Comparison of ENCODE assay signal across 3 cellular contexts in the genomic region with DNA sequence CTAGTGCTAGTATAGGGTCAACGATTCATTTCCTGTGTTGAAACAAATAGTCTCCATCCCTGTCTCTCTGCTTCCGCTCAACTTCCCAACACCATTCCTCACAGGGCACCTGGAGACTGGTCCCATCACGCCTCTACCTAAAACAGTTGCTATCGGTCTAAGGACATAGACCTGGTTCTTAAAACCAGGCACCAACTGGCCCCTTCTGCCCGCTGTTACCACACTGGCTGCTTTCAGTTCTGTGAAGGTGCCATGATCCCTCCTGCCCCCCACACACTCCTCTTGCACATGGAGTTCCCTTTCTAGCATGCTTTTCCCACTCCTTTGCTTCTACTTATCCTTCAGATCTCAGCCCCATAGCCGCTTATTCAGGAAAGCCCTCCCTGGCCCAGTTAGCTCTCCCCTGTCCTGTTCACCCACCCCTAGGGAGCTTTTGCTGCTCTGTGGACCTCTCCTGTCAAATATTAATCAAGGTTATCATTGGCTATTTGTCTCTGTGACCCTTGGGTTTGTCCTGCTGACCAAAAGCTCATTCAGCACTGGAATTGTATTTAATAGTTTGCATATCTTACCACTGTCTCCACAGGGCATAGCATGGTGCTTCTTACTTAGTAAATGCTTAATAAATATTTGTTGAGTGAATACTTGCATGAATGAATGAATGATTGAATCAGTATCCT.
TF ChIP-seq lines count a peak whose summit lies in the region.

No MANE protein-coding gene starts in this region.

TF ChIP-seq in A549, 52 proteins besides CTCF, POLR2A, EP300 and RAD21:
- TF ChIP-seq ZNF302 (CRISPR knock-in tag; IDR thresholded peaks at IDR 0.05), result no peak
- TF ChIP-seq BHLHE40 (IDR thresholded peaks at IDR 0.05; ENCODE audit: low read depth, low read length), result no peak
- TF ChIP-seq BCL3 (IDR thresholded peaks at IDR 0.05), result no peak
- TF ChIP-seq MAZ (IDR thresholded peaks at IDR 0.05; ENCODE audit: borderline replicate concordance, low read depth, low read length), result no peak
- TF ChIP-seq TP53 (CRISPR knock-in tag; IDR thresholded peaks at IDR 0.05), result no peak

TF ChIP-seq in IMR-90, 13 proteins besides CTCF, POLR2A, EP300 and RAD21:
- TF ChIP-seq NFE2L2 (IDR thresholded peaks at IDR 0.05; ENCODE audit: low read depth, low read length), result no peak
- no peak for TF ChIP-seq USF2 (IDR thresholded peaks at IDR 0.05; ENCODE audit: low read depth, low read length)
- TF ChIP-seq MAZ (IDR thresholded peaks at IDR 0.05; ENCODE audit: borderline replicate concordance, low read depth, low read length), result no peak
- no peak for TF ChIP-seq RFX5 (IDR thresholded peaks at IDR 0.05; ENCODE audit: low read depth, low read length)
- no peak for TF ChIP-seq SMC3 (IDR thresholded peaks at IDR 0.05; ENCODE audit: low read depth, low read length)
- no peak for TF ChIP-seq MAFK (IDR thresholded peaks at IDR 0.05; ENCODE audit: low read depth, low read length)
- TF ChIP-seq RCOR1 (IDR thresholded peaks at IDR 0.05; ENCODE audit: insufficient replicate concordance, low read length), result no peak
- TF ChIP-seq CHD1 (IDR thresholded peaks at IDR 0.05; ENCODE audit: low read depth, low read length), result no peak
- TF ChIP-seq MXI1 (IDR thresholded peaks at IDR 0.05; ENCODE audit: borderline replicate concordance, low read depth, low read length), result no peak

TF ChIP-seq in K562, 482 proteins besides CTCF, POLR2A, EP300 and RAD21:
- no peak for TF ChIP-seq ASH1L (IDR thresholded peaks at IDR 0.05; ENCODE audit: borderline replicate concordance, low read depth, partially characterized antibody)
- TF ChIP-seq ZNF174 (CRISPR knock-in tag; IDR thresholded peaks at IDR 0.05), result no peak
- no peak for TF ChIP-seq EWSR1 (IDR thresholded peaks at IDR 0.05; ENCODE audit: borderline replicate concordance, low read depth, partially characterized antibody)
- no peak for TF ChIP-seq CBX5 (IDR thresholded peaks at IDR 0.05; ENCODE audit: borderline replicate concordance, low read depth)
- TF ChIP-seq ERF (CRISPR knock-in tag; IDR thresholded peaks at IDR 0.05), result no peak
